ENCODE assay signal across 26 cellular contexts in the genomic region with DNA sequence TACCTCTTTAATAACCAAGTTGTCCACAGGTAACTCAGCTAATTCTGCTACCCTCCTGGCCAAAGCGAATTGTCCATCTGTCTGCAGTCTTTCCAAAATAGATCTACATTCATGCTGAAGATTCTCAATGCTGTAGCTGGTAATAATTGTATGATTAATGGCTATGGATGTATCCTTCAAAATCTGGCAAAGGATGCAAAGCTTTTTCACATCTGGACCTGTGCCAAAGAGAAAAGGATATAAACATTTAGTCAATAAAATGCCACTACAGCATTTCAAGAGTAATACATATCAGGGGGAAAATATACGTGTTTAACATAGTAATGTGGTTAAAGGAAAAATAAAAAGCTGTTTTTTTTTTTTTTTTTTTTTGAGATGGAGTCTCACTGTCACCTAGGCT. TPM values are rescaled to one million over a fixed set of nuclear protein-coding genes. Genes with fewer than 3 reads are reported as not detected.
DNase-seq lines count a peak whose midpoint lies in the region; ATAC-seq, FAIRE-seq and TF ChIP-seq lines count a peak whose summit lies in the region.
"Had no signal": no experiment of that assay in that cellular context is flagged by ENCODE, and none has a peak within 500 bp of the region (broad histone marks: within the 10 kb centered on the region; RNA-seq: fewer than 3 reads in every experiment).

No MANE protein-coding gene starts in this region.

- H4K20me1 ChIP-seq in K562 (replicated peaks; ENCODE audit: control insufficient read depth, insufficient read depth, low read length) (no peaks in the 10 kb centered on the region), osteoblast (ENCODE audit: insufficient read depth, low read length) (no peaks in the 10 kb centered on the region)
- H4K20me1 ChIP-seq: BLaER1 had no signal

- H3K36me3 ChIP-seq in K562 (ENCODE audit: control insufficient read depth, insufficient read depth, low read length): peaks cover 89% of the 10 kb centered on the region; the same call in 2 of the 3 replicates
- peaks cover 54% of the 10 kb centered on the region for H3K36me3 ChIP-seq in osteoblast (ENCODE audit: insufficient read depth, low read length)

- no peaks in the 10 kb centered on the region for H3K27me3 Mint-ChIP-seq in central memory CD8-positive, alpha-beta T cell
- H3K27me3 Mint-ChIP-seq: CD4-positive, alpha-beta memory T cell; CD4-positive, CD25-positive, alpha-beta regulatory T cell; CD8-positive, alpha-beta memory T cell had no signal

- H3K27ac Mint-ChIP-seq in central memory CD8-positive, alpha-beta T cell (ENCODE audit: low read depth): peak overlapping the region; percentile 41
- H3K27ac Mint-ChIP-seq: CD4-positive, CD25-positive, alpha-beta regulatory T cell had no signal

- no peak for TF ChIP-seq RAD21 in K562 (CRISPR knock-in tag; conservative IDR thresholded peaks at IDR 0.05 in 1 of 2, IDR thresholded peaks at IDR 0.05 in 1 of 2)

- ATAC-seq in K562: no peak
- ATAC-seq in central memory CD8-positive, alpha-beta T cell (replicated peaks; ENCODE audit: extremely low read depth, poor library complexity, severe bottlenecking): no peak
- ATAC-seq: GM12878 had no signal

- H3K36me3 Mint-ChIP-seq in central memory CD8-positive, alpha-beta T cell (ENCODE audit: insufficient read depth): peaks cover 65% of the 10 kb centered on the region

- H3K4me1 Mint-ChIP-seq in central memory CD8-positive, alpha-beta T cell: peaks cover 12% of the 10 kb centered on the region
- H3K4me1 Mint-ChIP-seq: CD14-positive monocyte had no signal

- no TSS peak for BruUV-seq in K562 (replicated peaks; lab: Mats Ljungman, UMichigan)

- no peaks in the 10 kb centered on the region for H3K79me2 ChIP-seq in K562 (ENCODE audit: control insufficient read depth, insufficient read depth, low read length)
- H3K79me2 ChIP-seq in osteoblast (ENCODE audit: insufficient read depth, low read length): no peaks in the 10 kb centered on the region

- H3K4me1 ChIP-seq in K562 (replicated peaks in 1 of 2; ENCODE audit: control insufficient read depth in 2 of 2, insufficient read depth in 2 of 2, low read length in 2 of 2) (no peaks in the 10 kb centered on the region), osteoblast (ENCODE audit: insufficient read depth, low read length) (no peaks in the 10 kb centered on the region)
- H3K4me1 ChIP-seq: BE2C, BLaER1 had no signal

- CTCF ChIA-PET in K562 (lab: Yijun Ruan, JAX; ENCODE audit: low intra/inter-chr PET ratio): no interaction called here

- no peak for DNase-seq in K562 (ENCODE audit: extremely low read depth in 1 of 4, low spot score in 3 of 4)
- no peak for DNase-seq in central memory CD8-positive, alpha-beta T cell (ENCODE audit: low spot score in 2 of 2)
- peak; percentile 60 for DNase-seq in osteoblast (ENCODE audit: insufficient read length, low spot score, missing footprints)
- no peak for DNase-seq in stimulated activated CD8-positive, alpha-beta memory T cell treated with anti-CD3 and anti-CD28 coated beads, Interleukin-4, amount 100 ng/mL, for 48 hours
- no peak for DNase-seq in frontal cortex (ENCODE audit: low spot score in 2 of 2)
- DNase-seq: 8988T; ACHN; BE2C; C1 segment of cervical spinal cord; CD4-positive, alpha-beta memory T cell; CD4-positive, CD25-positive, alpha-beta regulatory T cell; CD8-positive, alpha-beta memory T cell; COR-L47; DMS 273 treated with DMSO at 0.1 percent for 48 hours; DMS153; DMS53; DMS79; DND-41; EL; GDM1 had no signal

- no peak overlapping the region for H3K4me3 Mint-ChIP-seq in central memory CD8-positive, alpha-beta T cell
- H3K4me3 Mint-ChIP-seq: CD14-positive monocyte; CD4-positive, alpha-beta memory T cell; CD4-positive, CD25-positive, alpha-beta regulatory T cell; CD8-positive, alpha-beta memory T cell had no signal

- no peaks in the 10 kb centered on the region for H3K9me3 ChIP-seq in K562 (replicated peaks; ENCODE audit: control insufficient read depth, insufficient read depth, low read depth, low read length)
- no peaks in the 10 kb centered on the region for H3K9me3 ChIP-seq in osteoblast (ENCODE audit: low read depth, low read length)
- H3K9me3 ChIP-seq: BE2C, BLaER1 had no signal

- intact Hi-C loops in K562 (cut with micrococcal nuclease): no loop called here

- no peak for TF ChIP-seq EP300 in K562 (IDR thresholded peaks at IDR 0.05; ENCODE audit: low read length)

- H2AFZ ChIP-seq in K562 (ENCODE audit: low read depth, low read length) (no peak overlapping the region), osteoblast (ENCODE audit: low read length) (no peak overlapping the region)

- no peak overlapping the region for H3K27ac ChIP-seq in K562 (ENCODE audit: extremely low read depth, low read depth, low read length)
- no peak overlapping the region for H3K27ac ChIP-seq in osteoblast (ENCODE audit: low read depth, low read length)
- H3K27ac ChIP-seq: BLaER1 had no signal

- H3K9ac ChIP-seq in K562 (ENCODE audit: insufficient read depth in 1 of 2, low read depth in 2 of 2, low read length in 2 of 2): no peak overlapping the region
- H3K9ac ChIP-seq: BLaER1 had no signal

- FAIRE-seq in K562 (lab: Jason Lieb, UNC) (no peak), frontal cortex (lab: Jason Lieb, UNC) (no peak)
- FAIRE-seq: A204.1, GM12878, GM12892, GM18507 had no signal

- TF ChIP-seq POLR2A in K562 (conservative IDR thresholded peaks at IDR 0.05): no peak

- no peaks in the 10 kb centered on the region for H3K9me1 ChIP-seq in K562 (ENCODE audit: control insufficient read depth, insufficient read depth, low read length)

- WGBS in K562 (ENCODE audit: insufficient coverage, low coverage, missing lambda C conversion rate): 100% methylated on average over 2 of the region's 2 CpGs

- H3K4me3 ChIP-seq in K562: no peak overlapping the region
- H3K4me3 ChIP-seq in osteoblast (ENCODE audit: insufficient read depth, low read length): no peak overlapping the region
- H3K4me3 ChIP-seq: BLaER1, GM12878 had no signal

- POLR2A ChIA-PET in K562 (lab: Yijun Ruan, JAX): interaction anchor here (0.6 to 0.7 kb wide), 3 partner anchors 23 to 150 kb away, joined by 3 to 5 read pairs (median 5); a partner anchor contains a TSS

- H3K27me3 ChIP-seq in K562 (ENCODE audit: control insufficient read depth in 2 of 2, insufficient read depth in 2 of 2, low read length in 2 of 2) (no peaks in the 10 kb centered on the region), osteoblast (ENCODE audit: insufficient read depth, low read length) (no peaks in the 10 kb centered on the region)
- H3K27me3 ChIP-seq: BE2C, BLaER1 had no signal

- TF ChIP-seq CTCF in K562 (IDR thresholded peaks at IDR 0.05 in 2 of 3, conservative IDR thresholded peaks at IDR 0.05 in 1 of 3; ENCODE audit: insufficient read depth in 2 of 3, low read depth in 1 of 3, low read length in 3 of 3): no peak
- TF ChIP-seq CTCF in osteoblast (IDR thresholded peaks at IDR 0.05; ENCODE audit: extremely low read depth, low read depth, low read length): no peak

- H3K4me2 ChIP-seq in K562 (ENCODE audit: insufficient read depth, low read length): no peak overlapping the region
- no peak overlapping the region for H3K4me2 ChIP-seq in osteoblast (ENCODE audit: insufficient read depth, low read length)
- H3K4me2 ChIP-seq: BLaER1 had no signal

- in situ Hi-C loops in K562 (cut with MboI): no loop called here

- H3K9me3 Mint-ChIP-seq in central memory CD8-positive, alpha-beta T cell: no peaks in the 10 kb centered on the region
- H3K9me3 Mint-ChIP-seq: CD14-positive monocyte; CD4-positive, alpha-beta memory T cell; CD4-positive, CD25-positive, alpha-beta regulatory T cell; CD8-positive, alpha-beta memory T cell had no signal

TF ChIP-seq in K562, 482 proteins besides CTCF, POLR2A, EP300 and RAD21:
- TF ChIP-seq NFIC (IDR thresholded peaks at IDR 0.05): peak; percentile 57; the same call in 1 of the 2 replicates
- TF ChIP-seq ZNF12 (CRISPR knock-in tag; IDR thresholded peaks at IDR 0.05): no peak

RNA-seq across cellular contexts. Expression of a gene that starts 48.7 kb away (rescaled TPM):
- 59.3 and 164 TPM in 2 replicates for total RNA-seq in K562 (2011; cell fraction: chromatin; rRNA removed; ENCODE audit: low replicate concordance)
- total RNA-seq in K562 (2011; cell fraction: nucleolus; rRNA removed): 30.7 and 36.6 TPM in 2 replicates
- total RNA-seq in K562 (2011; cell fraction: nucleoplasm; rRNA removed): 61.7 and 80.6 TPM in 2 replicates
- total RNA-seq in K562 (2014; rRNA removed) (80.7 and 85.0 TPM in 2 replicates), K562 (2014; rRNA removed; fragmentation: Illumina TruSeq; extraction: Trizol) (151 and 171 TPM in 2 replicates), K562 (2015; rRNA removed; fragmentation: Illumina TruSeq; extraction: Trizol) (146 and 164 TPM in 2 replicates), K562 (2021) (150 and 153 TPM in 2 replicates), osteoblast (36.2 and 39.2 TPM in 2 replicates), frontal cortex (63.6 TPM)
- polyA plus RNA-seq in K562 (2011; rRNA removed) (152 and 217 TPM in 2 replicates), K562 (2014; fragmentation: Illumina TruSeq; extraction: Trizol) (192 and 215 TPM in 2 replicates), K562 (2014; fragmentation: Nextera tagmentation; extraction: Ambion mirVana) (10 to 100 TPM; 44.2 to 48.4 TPM), K562 (2014; rRNA removed) (111 and 150 TPM in 2 replicates)
- polyA plus RNA-seq in K562 (2011; cell fraction: cytosol; rRNA removed): 38.7 and 77.9 TPM in 2 replicates
- polyA plus RNA-seq in K562 (2011; cell fraction: nucleus; rRNA removed): 25.5 and 42.4 TPM in 2 replicates
- polyA plus RNA-seq in K562 (2012): 150 and 152 TPM in 2 replicates
- polyA minus RNA-seq in K562 (2011; rRNA and poly(A)+ RNA removed): 184 and 187 TPM in 2 replicates
- polyA minus RNA-seq in K562 (2011; cell fraction: cytosol; rRNA and poly(A)+ RNA removed): 46.2 and 66.9 TPM in 2 replicates
- polyA minus RNA-seq in K562 (2011; cell fraction: nucleus; rRNA and poly(A)+ RNA removed): 17.0 and 31.5 TPM in 2 replicates
